Comparison of ENCODE assay signal across 8 cellular contexts in the genomic region with DNA sequence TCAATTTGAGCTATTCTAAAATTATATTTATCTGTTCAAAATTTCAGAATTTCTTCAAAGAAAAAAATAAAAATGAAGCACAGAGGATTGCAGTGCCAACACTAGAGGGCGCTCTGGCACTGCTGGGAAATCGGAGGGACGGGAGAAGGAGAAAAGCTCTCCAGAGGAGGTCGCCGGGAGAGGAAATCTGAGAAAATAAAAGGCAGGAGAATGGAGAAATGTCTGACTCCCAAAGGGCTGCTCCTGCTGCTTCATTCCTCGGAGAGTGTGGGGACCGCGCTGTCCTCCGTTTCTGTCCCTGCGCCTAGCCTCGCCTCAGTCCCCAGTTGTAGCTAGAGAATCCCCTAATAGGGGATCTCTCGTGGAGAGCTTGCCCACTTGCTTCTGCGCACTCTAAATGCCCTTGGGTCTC. TPM values are rescaled to one million over a fixed set of nuclear protein-coding genes. Genes with fewer than 3 reads are reported as not detected.
A peak's percentile ranks its signal among the peaks of the same experiment; 100 is the strongest.
DNase-seq lines count a peak whose midpoint lies in the region; ATAC-seq, FAIRE-seq and TF ChIP-seq lines count a peak whose summit lies in the region.

No MANE protein-coding gene starts in this region.

- ATAC-seq in GM19023 (IDR thresholded peaks at IDR 0.05; ENCODE audit: unreplicated experiment), result no peak

- TF ChIP-seq CTCF in bronchial epithelial cell (IDR thresholded peaks at IDR 0.05; ENCODE audit: insufficient read depth, low read length, severe bottlenecking), result peak; percentile 82

- H3K4me3 ChIP-seq in bronchial epithelial cell (ENCODE audit: low read depth, low read length), result no peak overlapping the region

- no peaks in the 10 kb centered on the region for H3K36me3 ChIP-seq in bronchial epithelial cell (ENCODE audit: control insufficient read depth, insufficient read depth, low read length)

- DNase-seq in DMS153 treated with DMSO at 0.1 percent for 48 hours (lab: John Stamatoyannopoulos, UW; ENCODE audit: unreplicated experiment) (peak; percentile 0), DMS153 (lab: John Stamatoyannopoulos, UW) (no peak), NCI-H146 (lab: John Stamatoyannopoulos, UW) (peak; percentile 74), bronchial epithelial cell (ENCODE audit: low read depth) (peak; percentile 38), islet precursor cell (peak; percentile 64)
- DNase-seq in stimulated activated CD4-positive, alpha-beta T cell treated with anti-CD3 and anti-CD28 coated beads, Interleukin-15, amount 100 ng/mL, for 24 hours, result peak; percentile 70

- H3K27me3 ChIP-seq in bronchial epithelial cell (ENCODE audit: control insufficient read depth, insufficient read depth, low read length), result no peaks in the 10 kb centered on the region

- FAIRE-seq in TTC549 (lab: Jason Lieb, UNC) (peak; percentile 43), bronchial epithelial cell (lab: Jason Lieb, UNC) (no peak)

RNA-seq across cellular contexts. Expression of gene ARSB, which starts 40.0 kb away (rescaled TPM):
- total RNA-seq in bronchial epithelial cell, result 1.4 and 1.8 TPM in 2 replicates

RNA-seq across cellular contexts. Expression of gene DMGDH, which starts 44.4 kb away (rescaled TPM):
- total RNA-seq in bronchial epithelial cell, result 11.6 and 15.1 TPM in 2 replicates

RNA-seq across cellular contexts. Expression of gene BHMT2, which starts 44.5 kb away (rescaled TPM):
- not detected in 2 replicates for total RNA-seq in bronchial epithelial cell
